In genomic region chr3:157081681-157082210, GRCh38 we compare ENCODE assay signal across 8 cellular contexts.
DNase-seq lines count a peak whose midpoint lies in the region; ATAC-seq and TF ChIP-seq lines count a peak whose summit lies in the region.

No MANE protein-coding gene starts in this region.

- H3K27ac ChIP-seq in neutrophil (no peak overlapping the region), temporal lobe (ENCODE audit: low read depth, low read length) (peak overlapping the region; percentile 65)

- no peaks in the 10 kb centered on the region for H3K9me3 ChIP-seq in neutrophil

- TF ChIP-seq CTCF in neutrophil (IDR thresholded peaks at IDR 0.05) = peak; percentile 90

- peaks cover 15% of the 10 kb centered on the region for H3K27me3 ChIP-seq in neutrophil

- no peak overlapping the region for H3K4me3 ChIP-seq in Jurkat, Clone E6-1 (ENCODE audit: low read length)
- H3K4me3 ChIP-seq in neutrophil (ENCODE audit: low read depth in 1 of 2, low read length in 1 of 2) = no peak overlapping the region

- no peaks in the 10 kb centered on the region for H3K4me1 ChIP-seq in neutrophil (ENCODE audit: control insufficient read depth in 1 of 2, insufficient read depth in 1 of 2, low read depth in 1 of 2, low read length in 1 of 2)

- H3K36me3 ChIP-seq in neutrophil = no peaks in the 10 kb centered on the region

- peak; percentile 70 for ATAC-seq in GM21619 (IDR thresholded peaks at IDR 0.05; ENCODE audit: unreplicated experiment)

- DNase-seq in CMK (ENCODE audit: low read depth) (peak; percentile 49), activated T-cell treated with anti-CD3 and anti-CD28 coated beads for 4 hours (peak; percentile 83), fibroblast of the conjunctiva (ENCODE audit: low read depth) (peak; percentile 84), NCI-H2107 treated with DMSO at 0.1 percent for 48 hours (lab: John Stamatoyannopoulos, UW; ENCODE audit: unreplicated experiment) (no peak)
- DNase-seq in Jurkat, Clone E6-1 (ENCODE audit: low read depth, low spot score) = peak; percentile 51
